Comparison of ENCODE assay signal across 8 cellular contexts in genomic region chr1:1776672-1777393, GRCh38. TPM values are rescaled to one million over a fixed set of nuclear protein-coding genes. Genes with fewer than 3 reads are reported as not detected.
DNase-seq lines count a peak whose midpoint lies in the region; ATAC-seq and TF ChIP-seq lines count a peak whose summit lies in the region.

No MANE protein-coding gene starts in this region.

- H3K27ac Mint-ChIP-seq in chondrocyte (ENCODE audit: unreplicated experiment), result peak overlapping the region; percentile 67
- H3K27ac Mint-ChIP-seq in natural killer cell treated with Interleukin-12 subunit alpha and Interleukin-12 subunit beta and Interleukin-15 and Interleukin-18, amount 100 ng/mL, for 72 hours, result peak overlapping the region; percentile 70 to 87

- H3K4me3 Mint-ChIP-seq in chondrocyte (ENCODE audit: unreplicated experiment), result peak overlapping the region; percentile 82
- H3K4me3 Mint-ChIP-seq in natural killer cell treated with Interleukin-12 subunit alpha and Interleukin-12 subunit beta and Interleukin-15 and Interleukin-18, amount 100 ng/mL, for 72 hours, result peak overlapping the region; percentile 88

- H3K36me3 Mint-ChIP-seq in chondrocyte (ENCODE audit: low read depth), result peaks cover 4% of the 10 kb centered on the region
- no peaks in the 10 kb centered on the region for H3K36me3 Mint-ChIP-seq in natural killer cell treated with Interleukin-12 subunit alpha and Interleukin-12 subunit beta and Interleukin-15 and Interleukin-18, amount 100 ng/mL, for 72 hours

- no peaks in the 10 kb centered on the region for H3K36me3 ChIP-seq in BJ (ENCODE audit: control insufficient read depth, insufficient read depth, low read length)
- H3K36me3 ChIP-seq in KOPT-K1 (ENCODE audit: insufficient read depth, low read length), result peaks cover 14% of the 10 kb centered on the region

- H3K27ac ChIP-seq in KOPT-K1 (ENCODE audit: low read depth, low read length, poor library complexity, severe bottlenecking), result peak overlapping the region; percentile 85

- peaks cover 5% of the 10 kb centered on the region for H3K9me3 ChIP-seq in KOPT-K1 (ENCODE audit: insufficient read depth, low read length, poor library complexity, severe bottlenecking)

- TF ChIP-seq CTCF in BJ (IDR thresholded peaks at IDR 0.05; ENCODE audit: insufficient read depth, low read depth, low read length) (no peak), chondrocyte (IDR thresholded peaks at IDR 0.05) (no peak)

- POLR2A ChIA-PET in BJ (lab: Charles Lee), result no interaction called here

- peak overlapping the region; percentile 90 for H3K4me3 ChIP-seq in BJ (ENCODE audit: low read depth, low read length)

- ATAC-seq in natural killer cell treated with Interleukin-12 subunit alpha and Interleukin-12 subunit beta and Interleukin-15 and Interleukin-18, amount 100 ng/mL, for 72 hours, result no peak
- ATAC-seq in GM18907 (IDR thresholded peaks at IDR 0.05; ENCODE audit: unreplicated experiment) (no peak), HG03025 (IDR thresholded peaks at IDR 0.05; ENCODE audit: low FRiP score, unreplicated experiment) (no peak), HG02938 (IDR thresholded peaks at IDR 0.05; ENCODE audit: unreplicated experiment) (no peak)

- CTCF ChIA-PET in BJ (lab: Yijun Ruan, JAX), result interaction anchor here (0.8 to 2.4 kb wide), 3 partner anchors 8 to 130 kb away, joined by 3 to 13 read pairs (median 3); no protein-coding TSS in a partner anchor

- H3K27me3 ChIP-seq in BJ (ENCODE audit: control insufficient read depth, insufficient read depth, low read length), result no peaks in the 10 kb centered on the region

- H3K4me1 Mint-ChIP-seq in chondrocyte (ENCODE audit: low read depth), result peaks cover 49% of the 10 kb centered on the region
- peaks cover 47 to 48% of the 10 kb centered on the region in 2 donors for H3K4me1 Mint-ChIP-seq in natural killer cell treated with Interleukin-12 subunit alpha and Interleukin-12 subunit beta and Interleukin-15 and Interleukin-18, amount 100 ng/mL, for 72 hours (ENCODE audit: low read depth in 2 of 2)

- DNase-seq in BJ (ENCODE audit: low read depth) (no peak), chondrocyte (ENCODE audit: low spot score) (no peak), NOMO-1 treated with DMSO at 0.1 percent for 48 hours (lab: John Stamatoyannopoulos, UW; ENCODE audit: unreplicated experiment) (no peak)
- DNase-seq in natural killer cell treated with Interleukin-12 subunit alpha and Interleukin-12 subunit beta and Interleukin-15 and Interleukin-18, amount 100 ng/mL, for 72 hours (ENCODE audit: low spot score), result no peak

- H3K9me3 Mint-ChIP-seq in chondrocyte (ENCODE audit: low read depth), result no peaks in the 10 kb centered on the region
- no peaks in the 10 kb centered on the region for H3K9me3 Mint-ChIP-seq in natural killer cell treated with Interleukin-12 subunit alpha and Interleukin-12 subunit beta and Interleukin-15 and Interleukin-18, amount 100 ng/mL, for 72 hours

- no peaks in the 10 kb centered on the region for H3K27me3 Mint-ChIP-seq in chondrocyte (ENCODE audit: low read depth)
- H3K27me3 Mint-ChIP-seq in natural killer cell treated with Interleukin-12 subunit alpha and Interleukin-12 subunit beta and Interleukin-15 and Interleukin-18, amount 100 ng/mL, for 72 hours, result no peaks in the 10 kb centered on the region

RNA-seq across cellular contexts. Expression of gene NADK, which starts 1.4 kb away (rescaled TPM):
- polyA plus RNA-seq in BJ (2011; rRNA removed), result 44.3 and 61.6 TPM in 2 replicates
- polyA minus RNA-seq in BJ (2011; rRNA and poly(A)+ RNA removed), result 17.5 and 29.2 TPM in 2 replicates
- total RNA-seq in chondrocyte, result 66.4 to 75.8 TPM (median 68.1 TPM) in 3 replicates
- total RNA-seq in natural killer cell treated with Interleukin-12 subunit alpha and Interleukin-12 subunit beta and Interleukin-15 and Interleukin-18, amount 100 ng/mL, for 72 hours, result 100 to 1,000 TPM in 1 of 2 donors, 10 to 100 TPM in 1; 89.1 to 145 TPM

RNA-seq across cellular contexts. Expression of gene CDK11A, which starts 52.7 kb away (rescaled TPM):
- 5.6 and 8.1 TPM in 2 replicates for polyA plus RNA-seq in BJ (2011; rRNA removed)
- polyA minus RNA-seq in BJ (2011; rRNA and poly(A)+ RNA removed), result 16.3 and 20.4 TPM in 2 replicates
- total RNA-seq in chondrocyte, result 23.8 to 37.8 TPM (median 26.0 TPM) in 3 replicates
- total RNA-seq in natural killer cell treated with Interleukin-12 subunit alpha and Interleukin-12 subunit beta and Interleukin-15 and Interleukin-18, amount 100 ng/mL, for 72 hours, result 100 to 1,000 TPM in 1 of 2 donors, 10 to 100 TPM in 1; 75.9 to 129 TPM
